Comparison of ENCODE assay signal across 8 cellular contexts in the genomic region with DNA sequence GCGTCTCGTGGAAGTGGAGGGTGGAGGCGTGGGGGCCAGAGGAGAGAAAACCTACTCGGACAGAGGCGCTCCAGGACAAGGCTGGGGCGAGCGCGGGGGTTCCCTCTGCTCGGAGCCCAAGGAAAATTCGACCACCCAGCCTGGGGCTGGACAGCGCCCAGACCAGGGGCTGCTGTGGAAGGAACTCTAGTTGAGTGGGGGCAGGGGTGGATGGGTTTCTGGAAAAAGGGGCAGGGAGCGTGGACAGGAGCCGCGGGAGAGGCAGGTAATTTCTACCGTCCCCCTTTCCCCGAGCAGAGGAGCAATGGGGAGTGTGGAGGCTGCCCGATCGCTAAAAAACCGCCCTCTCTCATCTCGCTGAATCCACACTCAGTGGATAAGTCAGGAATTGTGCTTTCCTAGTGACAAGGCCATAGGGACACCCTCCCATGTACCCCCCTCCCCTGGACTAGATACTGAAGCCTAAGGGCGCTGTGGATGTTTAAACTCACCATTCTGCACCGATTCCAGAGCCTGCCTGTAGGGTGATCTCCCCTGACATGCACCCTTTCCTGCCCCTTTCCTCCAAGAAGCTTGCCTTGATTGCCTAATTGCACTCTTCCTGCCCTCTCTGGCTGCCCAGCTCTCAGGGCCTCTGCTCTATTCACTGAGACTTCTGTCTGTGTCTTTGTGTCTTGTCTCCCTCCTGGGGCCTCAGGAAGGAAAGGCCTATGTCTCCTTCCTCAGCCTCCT.
A peak's percentile ranks its signal among the peaks of the same experiment; 100 is the strongest.
DNase-seq lines count a peak whose midpoint lies in the region; ATAC-seq and TF ChIP-seq lines count a peak whose summit lies in the region.

No MANE protein-coding gene starts in this region.

- no peak overlapping the region for H3K27ac ChIP-seq in MM.1S (ENCODE audit: low read length)
- H3K27ac ChIP-seq in coronary artery: no peak overlapping the region

- H3K4me2 ChIP-seq in MM.1S (ENCODE audit: low read depth, low read length): peak overlapping the region; percentile 58; the same call in 1 of the 2 replicates

- DNase-seq in AG10803 (ENCODE audit: low read depth): no peak
- no peak for DNase-seq in MM.1S
- no peak for DNase-seq in coronary artery (ENCODE audit: low spot score)
- DNase-seq in NCI-H82 (lab: John Stamatoyannopoulos, UW): no peak
- no peak for DNase-seq in NCI-H1105 treated with DMSO at 0.1 percent for 48 hours (lab: John Stamatoyannopoulos, UW)
- DNase-seq in dermis blood vessel endothelial cell: no peak

- H3K9me3 ChIP-seq in MM.1S (replicated peaks; ENCODE audit: insufficient read depth, low read length): no peaks in the 10 kb centered on the region
- no peaks in the 10 kb centered on the region for H3K9me3 ChIP-seq in mucosa of stomach (ENCODE audit: control insufficient read depth, low read length)

- H4K20me1 ChIP-seq in MM.1S (ENCODE audit: insufficient read depth, low read length): no peaks in the 10 kb centered on the region

- no peaks in the 10 kb centered on the region for H3K36me3 ChIP-seq in MM.1S (replicated peaks; ENCODE audit: insufficient read depth, low read length)
- no peaks in the 10 kb centered on the region for H3K36me3 ChIP-seq in mucosa of stomach (ENCODE audit: control insufficient read depth, insufficient read depth, low read length)

- no peaks in the 10 kb centered on the region for H3K4me1 ChIP-seq in MM.1S (ENCODE audit: low read length)
- H3K4me1 ChIP-seq in mucosa of stomach (ENCODE audit: control insufficient read depth, insufficient read depth, low read length): no peaks in the 10 kb centered on the region

- H2AFZ ChIP-seq in MM.1S (ENCODE audit: low read length): 0 out of 2 replicates have a peak overlapping the region, but pooled peaks have one; percentile 48

- no peaks in the 10 kb centered on the region for H3K9me2 ChIP-seq in MM.1S (replicated peaks; ENCODE audit: insufficient read depth, low read length)

- no peaks in the 10 kb centered on the region for H3F3A ChIP-seq in MM.1S (ENCODE audit: insufficient read depth, low read length)

- no peak for ATAC-seq in GM21447 (IDR thresholded peaks at IDR 0.05; ENCODE audit: unreplicated experiment)

- peak; percentile 24 for TF ChIP-seq CTCF in AG10803 (conservative IDR thresholded peaks at IDR 0.05; ENCODE audit: low read length)
- no peak for TF ChIP-seq CTCF in MM.1S (IDR thresholded peaks at IDR 0.05; ENCODE audit: low read length)
- TF ChIP-seq CTCF in coronary artery (IDR thresholded peaks at IDR 0.05): no peak

- H3K79me2 ChIP-seq in MM.1S (ENCODE audit: low read length): no peaks in the 10 kb centered on the region

- H3K27me3 ChIP-seq in MM.1S (replicated peaks; ENCODE audit: insufficient read depth, low read length) (no peaks in the 10 kb centered on the region; the same call in 1 of the 2 replicates), mucosa of stomach (ENCODE audit: control insufficient read depth, insufficient read depth, low read length) (peaks cover 8% of the 10 kb centered on the region)

- H3K9ac ChIP-seq in MM.1S (ENCODE audit: low read length) (no peak overlapping the region), mucosa of stomach (ENCODE audit: low read length) (peak overlapping the region; percentile 75)

- H3K4me3 ChIP-seq in AG10803 (ENCODE audit: low read length) (peak overlapping the region; percentile 35), MM.1S (ENCODE audit: low read length) (peak overlapping the region; percentile 37), coronary artery (peak overlapping the region; percentile 64), mucosa of stomach (ENCODE audit: low read length) (peak overlapping the region; percentile 49)
